1 cellular context compared by ENCODE assay signal in genomic region chr6:150150821-150151646, GRCh38.
TF ChIP-seq lines count a peak whose summit lies in the region.

No MANE protein-coding gene starts in this region.

TF ChIP-seq in K562, 482 proteins besides CTCF, POLR2A, EP300 and RAD21 (continued from another document and continues in another):
- peak; percentile 67; the same call in 1 of the 2 replicates for TF ChIP-seq MGA (IDR thresholded peaks at IDR 0.05)
- no peak for TF ChIP-seq RBM14 (IDR thresholded peaks at IDR 0.05; ENCODE audit: borderline replicate concordance, insufficient read depth, low read depth, low read length)
- TF ChIP-seq CHAMP1 (IDR thresholded peaks at IDR 0.05), result peak; percentile 76
- TF ChIP-seq EP400 (IDR thresholded peaks at IDR 0.05), result peak; percentile 84
- no peak for TF ChIP-seq DMBX1 (CRISPR knock-in tag; IDR thresholded peaks at IDR 0.05; ENCODE audit: borderline replicate concordance)
- TF ChIP-seq ZNF121 (CRISPR knock-in tag; conservative IDR thresholded peaks at IDR 0.05), result no peak
- TF ChIP-seq PREB (CRISPR knock-in tag; IDR thresholded peaks at IDR 0.05), result no peak
- peak; percentile 72 for TF ChIP-seq PHB2 (IDR thresholded peaks at IDR 0.05; ENCODE audit: low read depth)
- TF ChIP-seq NFATC3 (IDR thresholded peaks at IDR 0.05), result peak; percentile 84; the same call in 1 of the 2 replicates
- TF ChIP-seq MLX (CRISPR knock-in tag; conservative IDR thresholded peaks at IDR 0.05), result no peak
- peak in 1 of 3 experiments; percentile 18 for TF ChIP-seq YY1 (IDR thresholded peaks at IDR 0.05; ENCODE audit: borderline replicate concordance in 1 of 3, control insufficient read depth in 1 of 3, extremely low read depth in 1 of 3, insufficient read depth in 3 of 3, insufficient read length in 1 of 3, insufficient replicate concordance in 2 of 3, low read depth in 1 of 3, low read length in 2 of 3)
- TF ChIP-seq IRF2 (CRISPR knock-in tag; IDR thresholded peaks at IDR 0.05), result no peak
- no peak for TF ChIP-seq ESRRB (CRISPR knock-in tag; IDR thresholded peaks at IDR 0.05; ENCODE audit: borderline replicate concordance)
- no peak for TF ChIP-seq SIRT6 (IDR thresholded peaks at IDR 0.05; ENCODE audit: low read depth, low read length)
- TF ChIP-seq ZNF780A (CRISPR knock-in tag; IDR thresholded peaks at IDR 0.05), result no peak
- no peak for TF ChIP-seq SAP30 (IDR thresholded peaks at IDR 0.05; ENCODE audit: borderline replicate concordance, insufficient read depth, low read depth, low read length, poor library complexity, severe bottlenecking)
- no peak for TF ChIP-seq FOXA1 (IDR thresholded peaks at IDR 0.05; ENCODE audit: borderline replicate concordance)
- TF ChIP-seq SMAD4 (CRISPR knock-in tag; conservative IDR thresholded peaks at IDR 0.05), result peak; percentile 75
- TF ChIP-seq SMAD2 (IDR thresholded peaks at IDR 0.05; ENCODE audit: low read depth, low read length), result no peak
- TF ChIP-seq ZNF23 (CRISPR knock-in tag; IDR thresholded peaks at IDR 0.05), result no peak
- peak; percentile 83 for TF ChIP-seq NCOA1 (IDR thresholded peaks at IDR 0.05; ENCODE audit: low read depth)
- TF ChIP-seq FOXA3 (CRISPR knock-in tag; conservative IDR thresholded peaks at IDR 0.05 in 1 of 2, IDR thresholded peaks at IDR 0.05 in 1 of 2), result peak in 1 of 2 experiments; percentile 43; a peak in 3 of 4 replicates
- TF ChIP-seq ZSCAN29 (IDR thresholded peaks at IDR 0.05), result peak; percentile 39; the same call in 1 of the 2 replicates
- TF ChIP-seq NR4A1 (CRISPR knock-in tag; IDR thresholded peaks at IDR 0.05), result no peak
- TF ChIP-seq NR4A1 (tag; IDR thresholded peaks at IDR 0.05), result 0 out of 2 replicates have a peak, but pooled peaks have one; percentile 34
- peak; percentile 94 for TF ChIP-seq JUND (IDR thresholded peaks at IDR 0.05; ENCODE audit: borderline replicate concordance, low read depth, low read length)
- TF ChIP-seq JUND (tag; IDR thresholded peaks at IDR 0.05; ENCODE audit: borderline replicate concordance, low read depth, low read length), result peak; percentile 87; the same call in 2 of the 3 replicates
- TF ChIP-seq PCBP2 (IDR thresholded peaks at IDR 0.05; ENCODE audit: low read depth, low read length, poor library complexity, severe bottlenecking), result no peak
- no peak for TF ChIP-seq CREB5 (CRISPR knock-in tag; IDR thresholded peaks at IDR 0.05)
- TF ChIP-seq ZNF551 (CRISPR knock-in tag; IDR thresholded peaks at IDR 0.05), result no peak
- TF ChIP-seq MYNN (IDR thresholded peaks at IDR 0.05), result peak; percentile 58; the same call in 1 of the 2 replicates
- no peak for TF ChIP-seq MYNN (CRISPR knock-in tag; IDR thresholded peaks at IDR 0.05)
- TF ChIP-seq SAFB (IDR thresholded peaks at IDR 0.05; ENCODE audit: borderline replicate concordance, low read depth, low read length), result no peak
- peak; percentile 82 for TF ChIP-seq POLR2AphosphoS5 (IDR thresholded peaks at IDR 0.05; ENCODE audit: control insufficient read depth, insufficient read depth, low read depth, low read length)
- TF ChIP-seq ZNF280A (IDR thresholded peaks at IDR 0.05; ENCODE audit: low read depth, partially characterized antibody), result peak; percentile 76
- no peak for TF ChIP-seq ZNF699 (CRISPR knock-in tag; IDR thresholded peaks at IDR 0.05; ENCODE audit: insufficient replicate concordance)
- TF ChIP-seq POU5F1 (IDR thresholded peaks at IDR 0.05; ENCODE audit: borderline replicate concordance, low read depth, low read length, partially characterized antibody), result no peak
- no peak for TF ChIP-seq ZKSCAN3 (CRISPR knock-in tag; IDR thresholded peaks at IDR 0.05)
- no peak for TF ChIP-seq SREBF1 (IDR thresholded peaks at IDR 0.05; ENCODE audit: borderline replicate concordance, low read depth, low read length)
- peak in 1 of 2 experiments; percentile 12 for TF ChIP-seq NCOA2 (IDR thresholded peaks at IDR 0.05; ENCODE audit: partially characterized antibody in 2 of 2)
- TF ChIP-seq PHB (CRISPR knock-in tag; IDR thresholded peaks at IDR 0.05), result no peak
- peak; percentile 22 for TF ChIP-seq LCOR (CRISPR knock-in tag; IDR thresholded peaks at IDR 0.05)
- TF ChIP-seq U2AF2 (optimal IDR thresholded peaks at IDR 0.05; ENCODE audit: low read depth, low read length), result no peak
- peak; percentile 61 for TF ChIP-seq SNIP1 (IDR thresholded peaks at IDR 0.05; ENCODE audit: low read depth)
- peak; percentile 64 to 83; a peak in 3 of 4 replicates for TF ChIP-seq HDAC1 (IDR thresholded peaks at IDR 0.05)
- peak; percentile 88; the same call in 1 of the 2 replicates for TF ChIP-seq SOX6 (IDR thresholded peaks at IDR 0.05)
- TF ChIP-seq CAMTA2 (CRISPR knock-in tag; conservative IDR thresholded peaks at IDR 0.05), result no peak
- no peak for TF ChIP-seq NR2C2 (CRISPR knock-in tag; IDR thresholded peaks at IDR 0.05)
- no peak; the same call in 1 of the 2 replicates for TF ChIP-seq NR2C2 (tag; IDR thresholded peaks at IDR 0.05)
- TF ChIP-seq KLF16 (IDR thresholded peaks at IDR 0.05), result peak; percentile 83; the same call in 1 of the 2 replicates
- no peak for TF ChIP-seq RBM22 (IDR thresholded peaks at IDR 0.05; ENCODE audit: low read depth, low read length, poor library complexity, severe bottlenecking)
- TF ChIP-seq SMARCA4 (IDR thresholded peaks at IDR 0.05), result peak; percentile 98
- no peak for TF ChIP-seq ZNF347 (CRISPR knock-in tag; IDR thresholded peaks at IDR 0.05; ENCODE audit: low read depth)
